In the genomic region with DNA sequence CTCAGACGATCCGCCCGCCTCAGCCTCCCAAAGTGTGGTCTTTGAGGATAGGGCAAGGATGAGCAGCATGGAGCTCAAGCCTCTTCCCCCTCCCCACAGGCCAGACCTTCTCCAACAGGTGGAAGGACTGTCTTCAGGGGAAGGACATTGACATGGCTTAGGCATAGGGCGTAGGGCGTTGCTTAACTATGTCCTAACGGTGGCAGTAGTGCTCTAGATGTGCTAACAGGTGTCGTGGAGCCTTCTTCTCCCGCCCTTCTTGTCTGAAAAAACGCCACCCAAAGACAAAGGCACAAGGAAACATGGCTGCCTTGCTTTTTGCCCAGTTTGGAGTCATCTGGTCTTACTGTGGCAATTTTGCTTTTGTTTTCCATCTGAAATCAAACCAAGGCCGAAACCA, we compare ENCODE assay signal across 8 cellular contexts.
DNase-seq lines count a peak whose midpoint lies in the region; ATAC-seq and TF ChIP-seq lines count a peak whose summit lies in the region.

No MANE protein-coding gene starts in this region.

- DNase-seq in DMS79 (lab: John Stamatoyannopoulos, UW) = peak; percentile 13
- DNase-seq in DMS79 treated with DMSO at 0.1 percent for 48 hours (lab: John Stamatoyannopoulos, UW) = no peak
- DNase-seq in MCF 10A (ENCODE audit: unreplicated experiment) = peak; percentile 90
- peak; percentile 89 for DNase-seq in posterior vena cava (ENCODE audit: low spot score)
- no peak for DNase-seq in SKM-1 treated with dmso at 0.1 percent for 144 hours (lab: John Stamatoyannopoulos, UW; ENCODE audit: unreplicated experiment)
- DNase-seq in HuH-7 (ENCODE audit: low spot score) = no peak

- BruUV-seq in MCF 10A (replicated peaks; lab: Mats Ljungman, UMichigan) = no TSS peak

- H3K27ac Mint-ChIP-seq in MCF 10A (ENCODE audit: low read depth, unreplicated experiment) = no peak overlapping the region

- intact Hi-C loops in MCF 10A (cut with micrococcal nuclease) (loop anchor here (1.0 to 2.0 kb wide), 4 partner anchors 29 to 52 kb away; no protein-coding TSS in a partner anchor), posterior vena cava (cut with DNase I) (loop anchor here in 1 of 2 donors (10.0 kb wide), 1 partner anchor 51 kb away; no protein-coding TSS in a partner anchor)

- CTCF ChIA-PET in MCF 10A (lab: Yijun Ruan, JAX) = interaction anchor here (0.6 to 2.0 kb wide), 9 partner anchors 11 to 1755 kb away, joined by 3 to 10 read pairs (median 4); no protein-coding TSS in a partner anchor

- ATAC-seq in HG03432 (IDR thresholded peaks at IDR 0.05; ENCODE audit: unreplicated experiment) = peak; percentile 54
- ATAC-seq in GM18520 (IDR thresholded peaks at IDR 0.05; ENCODE audit: unreplicated experiment) = no peak

- H3K9me3 Mint-ChIP-seq in MCF 10A (ENCODE audit: unreplicated experiment) = no peaks in the 10 kb centered on the region

- peak; percentile 49 for TF ChIP-seq CTCF in MCF 10A (IDR thresholded peaks at IDR 0.05; ENCODE audit: unreplicated experiment)

- POLR2A ChIA-PET in MCF 10A (lab: Yijun Ruan, JAX) = interaction anchor here (1.0 to 1.8 kb wide), 4 partner anchors 11 to 21 kb away, joined by 3 to 20 read pairs (median 6); no protein-coding TSS in a partner anchor

- H3K36me3 Mint-ChIP-seq in MCF 10A (ENCODE audit: insufficient read depth, unreplicated experiment) = peaks cover 5% of the 10 kb centered on the region

- H3K27me3 Mint-ChIP-seq in MCF 10A (ENCODE audit: insufficient read depth, unreplicated experiment) = no peaks in the 10 kb centered on the region

- H3K4me3 Mint-ChIP-seq in MCF 10A (ENCODE audit: unreplicated experiment) = peak overlapping the region; percentile 65

- H3K4me1 Mint-ChIP-seq in MCF 10A (ENCODE audit: insufficient read depth, unreplicated experiment) = peaks cover 5% of the 10 kb centered on the region

Comparison
In these comparisons a context has a peak if more than half of its experiments do, and no peak if none do; other contexts are left out.
1. DNase-seq: peak in DMS79 (single experiment), MCF 10A (single experiment) and posterior vena cava (single experiment); none in DMS79 treated with DMSO at 0.1 percent for 48 hours (single experiment), SKM-1 treated with dmso at 0.1 percent for 144 hours (single experiment) and HuH-7 (single experiment).